In genomic region chr4:95546866-95547707, GRCh38 we compare ENCODE assay signal across 11 cellular contexts. TPM values are rescaled to one million over a fixed set of nuclear protein-coding genes. Genes with fewer than 3 reads are reported as not detected.
DNase-seq lines count a peak whose midpoint lies in the region; ATAC-seq and TF ChIP-seq lines count a peak whose summit lies in the region.
"Had no signal": no experiment of that assay in that cellular context is flagged by ENCODE, and none has a peak within 500 bp of the region (broad histone marks: within the 10 kb centered on the region; RNA-seq: fewer than 3 reads in every experiment).

No MANE protein-coding gene starts in this region.

- peak overlapping the region; percentile 83 for H3K4me3 Mint-ChIP-seq in osteocyte (ENCODE audit: unreplicated experiment)

- no peaks in the 10 kb centered on the region for H4K20me1 ChIP-seq in SK-N-SH (ENCODE audit: insufficient read depth)

- H3K27me3 Mint-ChIP-seq in osteocyte (ENCODE audit: unreplicated experiment), result peaks cover 74% of the 10 kb centered on the region

- H3K36me3 Mint-ChIP-seq in osteocyte (ENCODE audit: unreplicated experiment), result no peaks in the 10 kb centered on the region

- H3K4me3 ChIP-seq in SK-N-SH (ENCODE audit: low read depth in 2 of 2, low read length in 1 of 2), result peak overlapping the region; percentile 82 to 95

- no peak for TF ChIP-seq CTCF in SK-N-SH (IDR thresholded peaks at IDR 0.05)
- TF ChIP-seq CTCF in foreskin keratinocyte (conservative IDR thresholded peaks at IDR 0.05), result no peak
- no peak for TF ChIP-seq CTCF in osteocyte (IDR thresholded peaks at IDR 0.05)

- TF ChIP-seq EP300 in SK-N-SH (IDR thresholded peaks at IDR 0.05; ENCODE audit: borderline replicate concordance in 1 of 2, low read depth in 1 of 2, low read length in 1 of 2), result no peak

- no peaks in the 10 kb centered on the region for H3K9me3 ChIP-seq in SK-N-SH

- H3F3A ChIP-seq in SK-N-SH (replicated peaks; ENCODE audit: insufficient read depth), result peaks cover 19% of the 10 kb centered on the region

- peak; percentile 3 for ATAC-seq in foreskin keratinocyte
- no peak for ATAC-seq in HG03442 (IDR thresholded peaks at IDR 0.05; ENCODE audit: unreplicated experiment)
- no peak for ATAC-seq in GM19463 (IDR thresholded peaks at IDR 0.05; ENCODE audit: unreplicated experiment)
- ATAC-seq: activated CD4-positive, alpha-beta T cell treated with anti-CD3 and anti-CD28 coated beads for 36 hours had no signal

- H3K4me1 ChIP-seq in SK-N-SH (ENCODE audit: control insufficient read depth in 1 of 2, insufficient read depth in 2 of 2, low read depth in 1 of 2, low read length in 1 of 2) (peaks cover 0 to 12% of the 10 kb centered on the region in 2 experiments; a peak in 1 of 4 replicates), foreskin keratinocyte (no peaks in the 10 kb centered on the region)

- no peak overlapping the region for H3K27ac Mint-ChIP-seq in osteocyte (ENCODE audit: unreplicated experiment)
- H3K27ac Mint-ChIP-seq: activated CD4-positive, alpha-beta T cell treated with anti-CD3 and anti-CD28 coated beads for 36 hours; dendritic cell treated with granulocyte-macrophage colony-stimulating factor and Interleukin-4, amounts not matched to agents 40 ng/mL and 50 ng/mL, for 4 days had no signal

- peaks cover 37% of the 10 kb centered on the region for H3K79me2 ChIP-seq in SK-N-SH (ENCODE audit: insufficient read depth)

- WGBS in SK-N-SH (ENCODE audit: low lambda C conversion rate), result 7% methylated on average over 22 of the region's 22 CpGs

- H3K9me2 ChIP-seq in SK-N-SH, result no peaks in the 10 kb centered on the region

- H3K27ac ChIP-seq in SK-N-SH (ENCODE audit: low read depth in 2 of 2, low read length in 1 of 2) (peak overlapping the region; percentile 59 to 98), foreskin keratinocyte (no peak overlapping the region)

- POLR2A ChIA-PET in SK-N-SH (lab: Yijun Ruan, JAX), result interaction anchor here (1.0 to 5.6 kb wide), 11 partner anchors 10 to 377 kb away, joined by 4 to 39 read pairs (median 7); no protein-coding TSS in a partner anchor

- H3K27me3 ChIP-seq in SK-N-SH (ENCODE audit: insufficient read depth) (no peaks in the 10 kb centered on the region), foreskin keratinocyte (peaks cover 100% of the 10 kb centered on the region)

- no peaks in the 10 kb centered on the region for H3K9me3 Mint-ChIP-seq in osteocyte (ENCODE audit: unreplicated experiment)
- H3K9me3 Mint-ChIP-seq: dendritic cell treated with granulocyte-macrophage colony-stimulating factor and Interleukin-4, amounts not matched to agents 40 ng/mL and 50 ng/mL, for 4 days had no signal

- peaks cover 17% of the 10 kb centered on the region for H3K4me1 Mint-ChIP-seq in osteocyte (ENCODE audit: unreplicated experiment)

- peak; percentile 36 for DNase-seq in Ammon's horn (ENCODE audit: low spot score)
- DNase-seq in SK-N-SH, result peak; percentile 47
- DNase-seq in foreskin keratinocyte, result no peak
- no peak for DNase-seq in osteocyte (ENCODE audit: extremely low spot score, unreplicated experiment)
- no peak for DNase-seq in COLO829 (ENCODE audit: low spot score)
- DNase-seq in NCI-H1930 (lab: John Stamatoyannopoulos, UW), result no peak
- DNase-seq: NCI-H774 had no signal

- H2AFZ ChIP-seq in SK-N-SH (ENCODE audit: low read depth), result peak overlapping the region; percentile 80

- CTCF ChIA-PET in SK-N-SH (lab: Yijun Ruan, JAX), result interaction anchor here (0.6 to 14.1 kb wide), 12 partner anchors 9 to 926 kb away, joined by 3 to 183 read pairs (median 4); no protein-coding TSS in a partner anchor

- peak overlapping the region; percentile 61 for H3K9ac ChIP-seq in SK-N-SH

- no peak; the same call in 1 of the 2 replicates for TF ChIP-seq RAD21 in SK-N-SH (IDR thresholded peaks at IDR 0.05; ENCODE audit: low read length)

- peak overlapping the region; percentile 84 for H3K4me2 ChIP-seq in SK-N-SH

- H3K36me3 ChIP-seq in SK-N-SH (replicated peaks in 1 of 2; ENCODE audit: control insufficient read depth in 1 of 2, insufficient read depth in 2 of 2, low read length in 1 of 2), result peaks cover 2 to 6% of the 10 kb centered on the region in 2 experiments

TF ChIP-seq in SK-N-SH, 30 proteins besides CTCF, POLR2A, EP300 and RAD21:
- no peak for TF ChIP-seq MXI1 (IDR thresholded peaks at IDR 0.05; ENCODE audit: low read depth, low read length)
- peak; percentile 24; the same call in 1 of the 2 replicates for TF ChIP-seq TAF1 (IDR thresholded peaks at IDR 0.05; ENCODE audit: borderline replicate concordance, low read depth, low read length)

RNA-seq across cellular contexts. Expression of gene UNC5C, which starts 1.7 kb away (rescaled TPM):
- polyA plus RNA-seq in SK-N-SH (2012; rRNA removed) (3.3 and 5.4 TPM in 2 replicates), foreskin keratinocyte (not detected in 2 replicates)
- polyA plus RNA-seq in SK-N-SH (2012; cell fraction: cytosol; rRNA removed), result 3.9 and 5.5 TPM in 2 replicates
- 3.7 and 5.9 TPM in 2 replicates for polyA plus RNA-seq in SK-N-SH (2012; cell fraction: nucleus; rRNA removed)
- total RNA-seq in foreskin keratinocyte (not detected in 2 replicates), osteocyte (0.70 and 0.71 TPM in 2 replicates)

Comparison
In these comparisons a context has a peak if more than half of its experiments do, and no peak if none do; other contexts are left out.
1. DNase-seq: peak in Ammon's horn (single experiment) and SK-N-SH (single experiment); none in foreskin keratinocyte (0 of 2), osteocyte (single experiment), COLO829 (single experiment) and NCI-H1930 (0 of 2).